In the genomic region with DNA sequence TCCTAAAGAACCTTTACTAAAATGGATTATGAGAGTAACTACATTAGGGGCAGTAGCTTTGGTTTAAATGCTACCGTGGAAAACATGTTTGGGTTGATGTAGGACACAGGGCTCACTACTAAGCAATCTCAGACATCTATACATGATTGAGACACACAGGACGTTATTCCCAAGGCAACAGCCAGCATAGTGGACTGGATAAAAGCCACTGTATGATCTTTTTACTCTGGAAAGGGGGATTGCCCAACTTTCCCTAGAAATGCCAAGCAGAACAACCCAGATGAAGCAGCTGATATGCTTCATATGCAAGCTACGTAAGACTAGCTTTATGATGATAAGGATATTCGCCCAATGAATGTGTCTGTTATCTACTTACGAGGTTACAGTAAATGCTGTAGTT, we compare ENCODE assay signal across 18 cellular contexts.
DNase-seq lines count a peak whose midpoint lies in the region; FAIRE-seq and TF ChIP-seq lines count a peak whose summit lies in the region.
"Had no signal": no experiment of that assay in that cellular context is flagged by ENCODE, and none has a peak within 500 bp of the region (broad histone marks: within the 10 kb centered on the region; RNA-seq: fewer than 3 reads in every experiment).

No MANE protein-coding gene starts in this region.

- H4K20me1 ChIP-seq in PC-9 (ENCODE audit: insufficient read depth): no peaks in the 10 kb centered on the region

- H3K79me1 ChIP-seq in trophoblast cell (ENCODE audit: low read length): peaks cover 34% of the 10 kb centered on the region

- peak overlapping the region; percentile 78; the same call in 1 of the 2 replicates for H3K4me2 ChIP-seq in PC-9
- no peak overlapping the region for H3K4me2 ChIP-seq in trophoblast cell (ENCODE audit: low read length)

- H3K27ac ChIP-seq in PC-9 (peak overlapping the region; percentile 92; the same call in 1 of the 2 replicates), trophoblast cell (ENCODE audit: low read depth, low read length) (peak overlapping the region; percentile 97), small intestine (ENCODE audit: low read depth in 1 of 2, low read length in 1 of 2) (no peak overlapping the region)
- H3K27ac ChIP-seq: GM23248 had no signal

- H3K9ac ChIP-seq in trophoblast cell (ENCODE audit: low read length): no peak overlapping the region
- H3K9ac ChIP-seq: GM23248 had no signal

- no peak overlapping the region for H4K12ac ChIP-seq in trophoblast cell (ENCODE audit: low read depth, low read length)

- no peak for TF ChIP-seq CTCF in PC-9 (conservative IDR thresholded peaks at IDR 0.05)
- TF ChIP-seq CTCF in fibroblast of villous mesenchyme (IDR thresholded peaks at IDR 0.05; ENCODE audit: insufficient read depth, low read depth, low read length): no peak

- H3K14ac ChIP-seq in trophoblast cell (ENCODE audit: low read length): peak overlapping the region; percentile 36

- H3K4me1 ChIP-seq in PC-9 (replicated peaks; ENCODE audit: insufficient read depth) (peaks cover 56% of the 10 kb centered on the region), trophoblast cell (ENCODE audit: control insufficient read depth in 1 of 2, insufficient read depth in 2 of 2, low read length in 2 of 2) (peaks cover 29 to 38% of the 10 kb centered on the region in 2 experiments), small intestine (ENCODE audit: control insufficient read depth in 2 of 2, insufficient read depth in 1 of 2, low read depth in 1 of 2, low read length in 1 of 2) (no peaks in the 10 kb centered on the region)

- H3K79me2 ChIP-seq in PC-9 (ENCODE audit: low read depth) (0 out of 2 replicates have a peak, but pooled peaks cover 4% of the 10 kb centered on the region), trophoblast cell (ENCODE audit: control insufficient read depth, insufficient read depth, low read length, poor library complexity) (peaks cover 3% of the 10 kb centered on the region)

- H4K8ac ChIP-seq in trophoblast cell (ENCODE audit: low read depth, low read length): no peak overlapping the region

- no CpG with 5 or more reads among the region's 5 CpGs for WGBS in trophoblast cell (ENCODE audit: extremely low coverage, insufficient coverage, insufficient read length)
- WGBS in small intestine, 3 donors: 96 to 98% (median 97%) methylated on average over 5 of the region's 5 CpGs

- intact Hi-C loops in PC-9 (cut with micrococcal nuclease; ENCODE audit: unreplicated experiment): no loop called here

- H3K27me3 ChIP-seq in PC-9 (ENCODE audit: insufficient read depth, low read depth) (no peaks in the 10 kb centered on the region), trophoblast cell (ENCODE audit: insufficient read depth, low read length) (no peaks in the 10 kb centered on the region), small intestine (ENCODE audit: control insufficient read depth in 2 of 2, insufficient read depth in 2 of 2, low read length in 2 of 2) (no peaks in the 10 kb centered on the region)

- H3F3A ChIP-seq in PC-9 (ENCODE audit: insufficient read depth, low read depth): peaks cover 20% of the 10 kb centered on the region

- no peak overlapping the region for H3K4me3 ChIP-seq in PC-9
- no peak overlapping the region for H3K4me3 ChIP-seq in fibroblast of villous mesenchyme (ENCODE audit: low read depth, low read length)
- H3K4me3 ChIP-seq in trophoblast cell (ENCODE audit: low read depth, low read length): no peak overlapping the region
- H3K4me3 ChIP-seq in small intestine (ENCODE audit: low read depth in 1 of 2, low read length in 2 of 2): no peak overlapping the region
- H3K4me3 ChIP-seq: GM12878, GM23248 had no signal

- H4K91ac ChIP-seq in trophoblast cell (ENCODE audit: low read depth, low read length): peak overlapping the region; percentile 2

- no peak for FAIRE-seq in small intestine (lab: Jason Lieb, UNC)
- FAIRE-seq: G401.6, GM12878, GM19239, H1 had no signal

- BruUV-seq in PC-9 (replicated peaks; lab: Mats Ljungman, UMichigan): no TSS peak

- CTCF ChIA-PET in PC-9 (lab: Charles Lee): no interaction called here

- H3K36me3 ChIP-seq in PC-9 (ENCODE audit: low read depth) (no peaks in the 10 kb centered on the region), trophoblast cell (ENCODE audit: control insufficient read depth in 1 of 2, insufficient read depth in 2 of 2, low read length in 2 of 2) (peaks cover 0 to 3% of the 10 kb centered on the region in 2 experiments), small intestine (ENCODE audit: control insufficient read depth in 2 of 2, insufficient read depth in 2 of 2, low read length in 2 of 2) (peaks cover 0 to 2% of the 10 kb centered on the region in 2 donors)

- H3K9me3 ChIP-seq in PC-9 (ENCODE audit: insufficient read depth, low read depth) (peaks cover 4% of the 10 kb centered on the region; the same call in 1 of the 2 replicates), trophoblast cell (ENCODE audit: insufficient read depth, low read depth, low read length) (no peaks in the 10 kb centered on the region), small intestine (ENCODE audit: control insufficient read depth, low read depth) (no peaks in the 10 kb centered on the region)

- POLR2A ChIA-PET in PC-9 (lab: Charles Lee; ENCODE audit: unreplicated experiment): no interaction called here

- peak overlapping the region; percentile 27 for H3K4ac ChIP-seq in trophoblast cell (ENCODE audit: low read depth, low read length)

- H3K18ac ChIP-seq in trophoblast cell (ENCODE audit: low read length): no peak overlapping the region

- peak overlapping the region; percentile 95 for H2BK5ac ChIP-seq in trophoblast cell (ENCODE audit: low read depth, low read length, poor library complexity)

- peak overlapping the region; percentile 79 for H2BK120ac ChIP-seq in trophoblast cell (ENCODE audit: insufficient read depth, low read length, poor library complexity)

- DNase-seq in PC-9 (no peak), fibroblast of villous mesenchyme (ENCODE audit: low read depth) (peak; percentile 8), trophoblast cell (peak; percentile 89 to 96), NCI-H82 treated with DMSO at 0.1 percent for 48 hours (lab: John Stamatoyannopoulos, UW; ENCODE audit: unreplicated experiment) (no peak), anterior cingulate cortex (lab: John Stamatoyannopoulos, UW) (no peak), kidney tubule cell (ENCODE audit: low spot score) (no peak), small intestine (no peak)
- DNase-seq: C1 segment of cervical spinal cord; CD4-positive, alpha-beta memory T cell; COR-L47; DMS153; DND-41; GM23248; H7 had no signal

- H2BK12ac ChIP-seq in trophoblast cell (ENCODE audit: low read length): peak overlapping the region; percentile 84

- H2AK5ac ChIP-seq in trophoblast cell (ENCODE audit: low read length): peak overlapping the region; percentile 30

- H3K23ac ChIP-seq in trophoblast cell (ENCODE audit: low read length): no peak overlapping the region

- H3K9me2 ChIP-seq in PC-9 (ENCODE audit: insufficient read depth): no peaks in the 10 kb centered on the region

- H2AFZ ChIP-seq in PC-9 (no peak overlapping the region), trophoblast cell (ENCODE audit: insufficient read depth, low read length, poor library complexity) (no peak overlapping the region)
- H2AFZ ChIP-seq: GM23248 had no signal

Comparison
In these comparisons a context has a peak if more than half of its experiments do, and no peak if none do; other contexts are left out.
1. DNase-seq: peak in fibroblast of villous mesenchyme (single experiment) and trophoblast cell (2 of 2); none in PC-9 (0 of 2), NCI-H82 treated with DMSO at 0.1 percent for 48 hours (single experiment), anterior cingulate cortex (0 of 58), kidney tubule cell (single experiment) and small intestine (single experiment).
2. H3K27ac ChIP-seq: peak in PC-9 (single experiment) and trophoblast cell (single experiment); none in small intestine (0 of 2).